1 cellular context compared by ENCODE assay signal in the genomic region with DNA sequence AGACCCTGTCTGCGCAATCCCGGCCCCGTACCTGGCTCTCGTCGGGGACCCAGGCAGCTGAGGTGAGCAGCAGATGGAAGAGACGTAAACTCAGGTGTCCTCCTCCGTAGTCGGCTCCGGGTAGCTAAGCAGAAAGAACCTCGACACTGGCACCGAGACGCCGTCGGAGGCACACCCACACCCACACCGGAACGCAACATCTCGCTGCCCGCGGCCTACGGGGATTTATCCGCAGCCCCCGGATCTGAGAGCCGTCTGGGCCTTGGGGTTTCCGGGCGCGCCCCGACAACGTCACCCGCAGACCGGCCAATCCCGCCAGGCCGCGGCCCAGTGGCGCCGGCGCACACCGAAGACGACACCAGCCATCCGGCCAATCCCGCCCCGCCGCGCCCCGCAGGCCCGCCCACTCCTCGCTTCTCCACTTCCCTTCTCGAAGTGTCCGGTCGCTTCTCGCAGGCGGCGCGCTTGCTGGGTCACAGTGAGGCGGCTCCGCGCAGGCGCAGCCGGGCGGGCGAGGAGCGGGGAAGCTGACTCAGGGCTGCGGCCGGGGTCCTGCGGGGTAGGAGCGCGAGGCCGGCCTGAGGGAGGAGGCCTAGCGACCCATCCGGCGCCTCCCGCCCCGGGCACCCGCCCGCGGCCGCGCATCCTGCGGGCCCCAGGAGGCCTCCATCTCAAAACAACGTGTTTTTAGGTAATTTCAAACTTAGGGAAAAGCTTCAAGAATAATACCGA.
TF ChIP-seq lines count a peak whose summit lies in the region.

A gene with protein sequence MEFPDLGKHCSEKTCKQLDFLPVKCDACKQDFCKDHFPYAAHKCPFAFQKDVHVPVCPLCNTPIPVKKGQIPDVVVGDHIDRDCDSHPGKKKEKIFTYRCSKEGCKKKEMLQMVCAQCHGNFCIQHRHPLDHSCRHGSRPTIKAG (minus strand): TSS at position 264 of the 732 bp plus-strand sequence. CDS start 1,984 bp downstream, outside the sequence.

TF ChIP-seq in HepG2, 621 proteins besides CTCF, POLR2A, EP300 and RAD21 (continued from another document and continues in another):
- TF ChIP-seq, protein P1, sequence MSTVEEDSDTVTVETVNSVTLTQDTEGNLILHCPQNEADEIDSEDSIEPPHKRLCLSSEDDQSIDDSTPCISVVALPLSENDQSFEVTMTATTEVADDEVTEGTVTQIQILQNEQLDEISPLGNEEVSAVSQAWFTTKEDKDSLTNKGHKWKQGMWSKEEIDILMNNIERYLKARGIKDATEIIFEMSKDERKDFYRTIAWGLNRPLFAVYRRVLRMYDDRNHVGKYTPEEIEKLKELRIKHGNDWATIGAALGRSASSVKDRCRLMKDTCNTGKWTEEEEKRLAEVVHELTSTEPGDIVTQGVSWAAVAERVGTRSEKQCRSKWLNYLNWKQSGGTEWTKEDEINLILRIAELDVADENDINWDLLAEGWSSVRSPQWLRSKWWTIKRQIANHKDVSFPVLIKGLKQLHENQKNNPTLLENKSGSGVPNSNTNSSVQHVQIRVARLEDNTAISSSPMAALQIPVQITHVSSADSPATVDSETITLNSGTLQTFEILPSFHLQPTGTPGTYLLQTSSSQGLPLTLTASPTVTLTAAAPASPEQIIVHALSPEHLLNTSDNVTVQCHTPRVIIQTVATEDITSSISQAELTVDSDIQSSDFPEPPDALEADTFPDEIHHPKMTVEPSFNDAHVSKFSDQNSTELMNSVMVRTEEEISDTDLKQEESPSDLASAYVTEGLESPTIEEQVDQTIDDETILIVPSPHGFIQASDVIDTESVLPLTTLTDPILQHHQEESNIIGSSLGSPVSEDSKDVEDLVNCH (CRISPR knock-in tag; IDR thresholded peaks at IDR 0.05) = no peak
- TF ChIP-seq ELF3 (CRISPR knock-in tag; IDR thresholded peaks at IDR 0.05) (peak; percentile 29; the same call in 1 of the 2 replicates), ZNF589 (CRISPR knock-in tag; conservative IDR thresholded peaks at IDR 0.05) (no peak), HMGA1 (CRISPR knock-in tag; conservative IDR thresholded peaks at IDR 0.05) (no peak), SRSF4 (IDR thresholded peaks at IDR 0.05; ENCODE audit: low read depth, low read length, poor library complexity, severe bottlenecking) (no peak), SRSF1 (optimal IDR thresholded peaks at IDR 0.05; ENCODE audit: low read depth, low read length) (no peak), ZBTB7B (CRISPR knock-in tag; IDR thresholded peaks at IDR 0.05) (no peak), PRPF4 (IDR thresholded peaks at IDR 0.05; ENCODE audit: low read depth, low read length, poor library complexity, severe bottlenecking) (no peak), SP140L (CRISPR knock-in tag; IDR thresholded peaks at IDR 0.05; ENCODE audit: borderline replicate concordance) (no peak), ZNF776 (CRISPR knock-in tag; IDR thresholded peaks at IDR 0.05) (0 out of 2 replicates have a peak, but pooled peaks have one; percentile 75), ZNF660 (CRISPR knock-in tag; IDR thresholded peaks at IDR 0.05; ENCODE audit: borderline replicate concordance, low read depth) (no peak), ZFAT (CRISPR knock-in tag; conservative IDR thresholded peaks at IDR 0.05) (no peak), ZNF205 (CRISPR knock-in tag; IDR thresholded peaks at IDR 0.05) (no peak), MYC (CRISPR knock-in tag; IDR thresholded peaks at IDR 0.05; ENCODE audit: borderline replicate concordance) (0 out of 2 replicates have a peak, but pooled peaks have one; percentile 12), ARHGAP35 (CRISPR knock-in tag; IDR thresholded peaks at IDR 0.05; ENCODE audit: borderline replicate concordance) (0 out of 2 replicates have a peak, but pooled peaks have one; percentile 14), ZNF557 (CRISPR knock-in tag; IDR thresholded peaks at IDR 0.05) (no peak), REXO4 (CRISPR knock-in tag; IDR thresholded peaks at IDR 0.05; ENCODE audit: borderline replicate concordance) (no peak), NFATC3 (CRISPR knock-in tag; IDR thresholded peaks at IDR 0.05) (no peak), ZNF207 (IDR thresholded peaks at IDR 0.05; ENCODE audit: borderline replicate concordance) (no peak), ZNF235 (CRISPR knock-in tag; IDR thresholded peaks at IDR 0.05; ENCODE audit: borderline replicate concordance) (no peak), PHF20 (CRISPR knock-in tag; IDR thresholded peaks at IDR 0.05) (peak; percentile 96), MBD4 (IDR thresholded peaks at IDR 0.05; ENCODE audit: borderline replicate concordance, low read length) (no peak), ETV5 (CRISPR knock-in tag; IDR thresholded peaks at IDR 0.05; ENCODE audit: borderline replicate concordance) (peak; percentile 58), ZFP36 (IDR thresholded peaks at IDR 0.05; ENCODE audit: borderline replicate concordance, low read depth, low read length, partially characterized antibody) (no peak), TOPORS (CRISPR knock-in tag; IDR thresholded peaks at IDR 0.05) (peak; percentile 43; the same call in 1 of the 2 replicates), PRMT3 (CRISPR knock-in tag; IDR thresholded peaks at IDR 0.05; ENCODE audit: borderline replicate concordance, low read depth) (no peak), RBFOX2 (IDR thresholded peaks at IDR 0.05; ENCODE audit: low read depth, low read length) (peak; percentile 98), RFX5 (IDR thresholded peaks at IDR 0.05; ENCODE audit: low read depth, low read length) (0 out of 2 replicates have a peak, but pooled peaks have one; percentile 12), BORCS8-MEF2B (CRISPR knock-in tag; IDR thresholded peaks at IDR 0.05) (peak; percentile 30; the same call in 1 of the 2 replicates), ZNF317 (CRISPR knock-in tag; IDR thresholded peaks at IDR 0.05) (no peak)
- TF ChIP-seq, protein P2, sequence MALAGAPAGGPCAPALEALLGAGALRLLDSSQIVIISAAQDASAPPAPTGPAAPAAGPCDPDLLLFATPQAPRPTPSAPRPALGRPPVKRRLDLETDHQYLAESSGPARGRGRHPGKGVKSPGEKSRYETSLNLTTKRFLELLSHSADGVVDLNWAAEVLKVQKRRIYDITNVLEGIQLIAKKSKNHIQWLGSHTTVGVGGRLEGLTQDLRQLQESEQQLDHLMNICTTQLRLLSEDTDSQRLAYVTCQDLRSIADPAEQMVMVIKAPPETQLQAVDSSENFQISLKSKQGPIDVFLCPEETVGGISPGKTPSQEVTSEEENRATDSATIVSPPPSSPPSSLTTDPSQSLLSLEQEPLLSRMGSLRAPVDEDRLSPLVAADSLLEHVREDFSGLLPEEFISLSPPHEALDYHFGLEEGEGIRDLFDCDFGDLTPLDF (CRISPR knock-in tag; IDR thresholded peaks at IDR 0.05) = peak; percentile 92
- TF ChIP-seq, protein P3, sequence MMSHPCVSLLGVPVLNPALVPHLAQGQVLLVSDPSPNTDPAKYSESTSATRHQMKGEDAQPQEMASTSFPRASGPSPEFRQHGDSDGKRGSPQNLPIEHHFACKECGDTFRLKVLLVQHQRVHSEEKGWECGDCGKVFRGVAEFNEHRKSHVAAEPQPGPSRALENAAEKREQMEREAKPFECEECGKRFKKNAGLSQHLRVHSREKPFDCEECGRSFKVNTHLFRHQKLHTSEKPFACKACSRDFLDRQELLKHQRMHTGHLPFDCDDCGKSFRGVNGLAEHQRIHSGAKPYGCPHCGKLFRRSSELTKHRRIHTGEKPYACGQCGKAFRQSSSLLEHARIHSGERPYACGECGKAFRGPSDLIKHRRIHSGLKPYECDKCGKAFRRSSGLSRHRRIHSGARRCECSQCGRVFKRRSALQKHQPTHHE (CRISPR knock-in tag; IDR thresholded peaks at IDR 0.05; ENCODE audit: borderline replicate concordance) = peak; percentile 54; the same call in 1 of the 2 replicates
- TF ChIP-seq, protein P4, sequence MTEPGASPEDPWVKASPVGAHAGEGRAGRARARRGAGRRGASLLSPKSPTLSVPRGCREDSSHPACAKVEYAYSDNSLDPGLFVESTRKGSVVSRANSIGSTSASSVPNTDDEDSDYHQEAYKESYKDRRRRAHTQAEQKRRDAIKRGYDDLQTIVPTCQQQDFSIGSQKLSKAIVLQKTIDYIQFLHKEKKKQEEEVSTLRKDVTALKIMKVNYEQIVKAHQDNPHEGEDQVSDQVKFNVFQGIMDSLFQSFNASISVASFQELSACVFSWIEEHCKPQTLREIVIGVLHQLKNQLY (CRISPR knock-in tag; IDR thresholded peaks at IDR 0.05) = no peak; the same call in 1 of the 2 replicates
- TF ChIP-seq, protein P5, sequence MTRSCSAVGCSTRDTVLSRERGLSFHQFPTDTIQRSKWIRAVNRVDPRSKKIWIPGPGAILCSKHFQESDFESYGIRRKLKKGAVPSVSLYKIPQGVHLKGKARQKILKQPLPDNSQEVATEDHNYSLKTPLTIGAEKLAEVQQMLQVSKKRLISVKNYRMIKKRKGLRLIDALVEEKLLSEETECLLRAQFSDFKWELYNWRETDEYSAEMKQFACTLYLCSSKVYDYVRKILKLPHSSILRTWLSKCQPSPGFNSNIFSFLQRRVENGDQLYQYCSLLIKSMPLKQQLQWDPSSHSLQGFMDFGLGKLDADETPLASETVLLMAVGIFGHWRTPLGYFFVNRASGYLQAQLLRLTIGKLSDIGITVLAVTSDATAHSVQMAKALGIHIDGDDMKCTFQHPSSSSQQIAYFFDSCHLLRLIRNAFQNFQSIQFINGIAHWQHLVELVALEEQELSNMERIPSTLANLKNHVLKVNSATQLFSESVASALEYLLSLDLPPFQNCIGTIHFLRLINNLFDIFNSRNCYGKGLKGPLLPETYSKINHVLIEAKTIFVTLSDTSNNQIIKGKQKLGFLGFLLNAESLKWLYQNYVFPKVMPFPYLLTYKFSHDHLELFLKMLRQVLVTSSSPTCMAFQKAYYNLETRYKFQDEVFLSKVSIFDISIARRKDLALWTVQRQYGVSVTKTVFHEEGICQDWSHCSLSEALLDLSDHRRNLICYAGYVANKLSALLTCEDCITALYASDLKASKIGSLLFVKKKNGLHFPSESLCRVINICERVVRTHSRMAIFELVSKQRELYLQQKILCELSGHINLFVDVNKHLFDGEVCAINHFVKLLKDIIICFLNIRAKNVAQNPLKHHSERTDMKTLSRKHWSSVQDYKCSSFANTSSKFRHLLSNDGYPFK (CRISPR knock-in tag; IDR thresholded peaks at IDR 0.05; ENCODE audit: borderline replicate concordance) = peak; percentile 65; the same call in 1 of the 2 replicates
- TF ChIP-seq, protein P6, sequence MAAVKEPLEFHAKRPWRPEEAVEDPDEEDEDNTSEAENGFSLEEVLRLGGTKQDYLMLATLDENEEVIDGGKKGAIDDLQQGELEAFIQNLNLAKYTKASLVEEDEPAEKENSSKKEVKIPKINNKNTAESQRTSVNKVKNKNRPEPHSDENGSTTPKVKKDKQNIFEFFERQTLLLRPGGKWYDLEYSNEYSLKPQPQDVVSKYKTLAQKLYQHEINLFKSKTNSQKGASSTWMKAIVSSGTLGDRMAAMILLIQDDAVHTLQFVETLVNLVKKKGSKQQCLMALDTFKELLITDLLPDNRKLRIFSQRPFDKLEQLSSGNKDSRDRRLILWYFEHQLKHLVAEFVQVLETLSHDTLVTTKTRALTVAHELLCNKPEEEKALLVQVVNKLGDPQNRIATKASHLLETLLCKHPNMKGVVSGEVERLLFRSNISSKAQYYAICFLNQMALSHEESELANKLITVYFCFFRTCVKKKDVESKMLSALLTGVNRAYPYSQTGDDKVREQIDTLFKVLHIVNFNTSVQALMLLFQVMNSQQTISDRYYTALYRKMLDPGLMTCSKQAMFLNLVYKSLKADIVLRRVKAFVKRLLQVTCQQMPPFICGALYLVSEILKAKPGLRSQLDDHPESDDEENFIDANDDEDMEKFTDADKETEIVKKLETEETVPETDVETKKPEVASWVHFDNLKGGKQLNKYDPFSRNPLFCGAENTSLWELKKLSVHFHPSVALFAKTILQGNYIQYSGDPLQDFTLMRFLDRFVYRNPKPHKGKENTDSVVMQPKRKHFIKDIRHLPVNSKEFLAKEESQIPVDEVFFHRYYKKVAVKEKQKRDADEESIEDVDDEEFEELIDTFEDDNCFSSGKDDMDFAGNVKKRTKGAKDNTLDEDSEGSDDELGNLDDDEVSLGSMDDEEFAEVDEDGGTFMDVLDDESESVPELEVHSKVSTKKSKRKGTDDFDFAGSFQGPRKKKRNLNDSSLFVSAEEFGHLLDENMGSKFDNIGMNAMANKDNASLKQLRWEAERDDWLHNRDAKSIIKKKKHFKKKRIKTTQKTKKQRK (IDR thresholded peaks at IDR 0.05; ENCODE audit: low read length) = no peak
- TF ChIP-seq, protein P7, sequence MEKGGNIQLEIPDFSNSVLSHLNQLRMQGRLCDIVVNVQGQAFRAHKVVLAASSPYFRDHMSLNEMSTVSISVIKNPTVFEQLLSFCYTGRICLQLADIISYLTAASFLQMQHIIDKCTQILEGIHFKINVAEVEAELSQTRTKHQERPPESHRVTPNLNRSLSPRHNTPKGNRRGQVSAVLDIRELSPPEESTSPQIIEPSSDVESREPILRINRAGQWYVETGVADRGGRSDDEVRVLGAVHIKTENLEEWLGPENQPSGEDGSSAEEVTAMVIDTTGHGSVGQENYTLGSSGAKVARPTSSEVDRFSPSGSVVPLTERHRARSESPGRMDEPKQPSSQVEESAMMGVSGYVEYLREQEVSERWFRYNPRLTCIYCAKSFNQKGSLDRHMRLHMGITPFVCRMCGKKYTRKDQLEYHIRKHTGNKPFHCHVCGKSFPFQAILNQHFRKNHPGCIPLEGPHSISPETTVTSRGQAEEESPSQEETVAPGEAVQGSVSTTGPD (CRISPR knock-in tag; IDR thresholded peaks at IDR 0.05) = no peak
- TF ChIP-seq, protein P8, sequence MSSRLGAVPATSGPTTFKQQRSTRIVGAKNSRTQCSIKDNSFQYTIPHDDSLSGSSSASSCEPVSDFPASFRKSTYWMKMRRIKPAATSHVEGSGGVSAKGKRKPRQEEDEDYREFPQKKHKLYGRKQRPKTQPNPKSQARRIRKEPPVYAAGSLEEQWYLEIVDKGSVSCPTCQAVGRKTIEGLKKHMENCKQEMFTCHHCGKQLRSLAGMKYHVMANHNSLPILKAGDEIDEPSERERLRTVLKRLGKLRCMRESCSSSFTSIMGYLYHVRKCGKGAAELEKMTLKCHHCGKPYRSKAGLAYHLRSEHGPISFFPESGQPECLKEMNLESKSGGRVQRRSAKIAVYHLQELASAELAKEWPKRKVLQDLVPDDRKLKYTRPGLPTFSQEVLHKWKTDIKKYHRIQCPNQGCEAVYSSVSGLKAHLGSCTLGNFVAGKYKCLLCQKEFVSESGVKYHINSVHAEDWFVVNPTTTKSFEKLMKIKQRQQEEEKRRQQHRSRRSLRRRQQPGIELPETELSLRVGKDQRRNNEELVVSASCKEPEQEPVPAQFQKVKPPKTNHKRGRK (CRISPR knock-in tag; IDR thresholded peaks at IDR 0.05) = no peak
- TF ChIP-seq, protein P9, sequence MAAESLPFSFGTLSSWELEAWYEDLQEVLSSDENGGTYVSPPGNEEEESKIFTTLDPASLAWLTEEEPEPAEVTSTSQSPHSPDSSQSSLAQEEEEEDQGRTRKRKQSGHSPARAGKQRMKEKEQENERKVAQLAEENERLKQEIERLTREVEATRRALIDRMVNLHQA (CRISPR knock-in tag; IDR thresholded peaks at IDR 0.05) = no peak
- TF ChIP-seq, protein P10, sequence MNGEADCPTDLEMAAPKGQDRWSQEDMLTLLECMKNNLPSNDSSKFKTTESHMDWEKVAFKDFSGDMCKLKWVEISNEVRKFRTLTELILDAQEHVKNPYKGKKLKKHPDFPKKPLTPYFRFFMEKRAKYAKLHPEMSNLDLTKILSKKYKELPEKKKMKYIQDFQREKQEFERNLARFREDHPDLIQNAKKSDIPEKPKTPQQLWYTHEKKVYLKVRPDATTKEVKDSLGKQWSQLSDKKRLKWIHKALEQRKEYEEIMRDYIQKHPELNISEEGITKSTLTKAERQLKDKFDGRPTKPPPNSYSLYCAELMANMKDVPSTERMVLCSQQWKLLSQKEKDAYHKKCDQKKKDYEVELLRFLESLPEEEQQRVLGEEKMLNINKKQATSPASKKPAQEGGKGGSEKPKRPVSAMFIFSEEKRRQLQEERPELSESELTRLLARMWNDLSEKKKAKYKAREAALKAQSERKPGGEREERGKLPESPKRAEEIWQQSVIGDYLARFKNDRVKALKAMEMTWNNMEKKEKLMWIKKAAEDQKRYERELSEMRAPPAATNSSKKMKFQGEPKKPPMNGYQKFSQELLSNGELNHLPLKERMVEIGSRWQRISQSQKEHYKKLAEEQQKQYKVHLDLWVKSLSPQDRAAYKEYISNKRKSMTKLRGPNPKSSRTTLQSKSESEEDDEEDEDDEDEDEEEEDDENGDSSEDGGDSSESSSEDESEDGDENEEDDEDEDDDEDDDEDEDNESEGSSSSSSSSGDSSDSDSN (CRISPR knock-in tag; IDR thresholded peaks at IDR 0.05) = peak; percentile 70
